Comparison of ENCODE assay signal across 8 cellular contexts in genomic region chr18:48541747-48542108, GRCh38. TPM values are rescaled to one million over a fixed set of nuclear protein-coding genes. Genes with fewer than 3 reads are reported as not detected.
DNase-seq lines count a peak whose midpoint lies in the region; ATAC-seq and TF ChIP-seq lines count a peak whose summit lies in the region.

No MANE protein-coding gene starts in this region.

- CTCF ChIA-PET in activated CD4-positive, alpha-beta memory T cell treated with anti-CD3 and anti-CD28 coated beads, Interleukin-2, amount 10 ng/mL, durations not matched to agents 7 days and 5 days (lab: Charles Lee) = no interaction called here
- CTCF ChIA-PET in activated CD4-positive, alpha-beta memory T cell treated with anti-CD3 and anti-CD28 coated beads for 36 hours (lab: Charles Lee) = no interaction called here

- no peak for DNase-seq in activated CD4-positive, alpha-beta memory T cell treated with anti-CD3 and anti-CD28 coated beads, Interleukin-2, amount 10 ng/mL, durations not matched to agents 7 days and 5 days
- no peak for DNase-seq in activated CD4-positive, alpha-beta memory T cell treated with anti-CD3 and anti-CD28 coated beads for 36 hours
- no peak for DNase-seq in stimulated activated CD8-positive, alpha-beta memory T cell treated with anti-CD3 and anti-CD28 coated beads, Interleukin-4, amount 100 ng/mL, for 48 hours

- no peaks in the 10 kb centered on the region for H3K9me3 ChIP-seq in liver (ENCODE audit: control insufficient read depth in 4 of 4, low read length in 3 of 4)

- peak overlapping the region; percentile 41 for H3K4me3 Mint-ChIP-seq in activated CD4-positive, alpha-beta memory T cell treated with anti-CD3 and anti-CD28 coated beads, Interleukin-2, amount 10 ng/mL, durations not matched to agents 7 days and 5 days
- H3K4me3 Mint-ChIP-seq in activated CD4-positive, alpha-beta memory T cell treated with anti-CD3 and anti-CD28 coated beads for 36 hours = no peak overlapping the region
- peak overlapping the region; percentile 92 to 96 (median 95) for H3K4me3 Mint-ChIP-seq in brain

- H3K9me3 Mint-ChIP-seq in activated CD4-positive, alpha-beta memory T cell treated with anti-CD3 and anti-CD28 coated beads, Interleukin-2, amount 10 ng/mL, durations not matched to agents 7 days and 5 days = no peaks in the 10 kb centered on the region
- H3K9me3 Mint-ChIP-seq in activated CD4-positive, alpha-beta memory T cell treated with anti-CD3 and anti-CD28 coated beads for 36 hours = no peaks in the 10 kb centered on the region
- H3K9me3 Mint-ChIP-seq in brain = no peaks in the 10 kb centered on the region

- H3K4me1 Mint-ChIP-seq in activated CD4-positive, alpha-beta memory T cell treated with anti-CD3 and anti-CD28 coated beads, Interleukin-2, amount 10 ng/mL, durations not matched to agents 7 days and 5 days = peaks cover 19% of the 10 kb centered on the region
- H3K4me1 Mint-ChIP-seq in activated CD4-positive, alpha-beta memory T cell treated with anti-CD3 and anti-CD28 coated beads for 36 hours (ENCODE audit: low read depth) = peaks cover 7% of the 10 kb centered on the region
- peaks cover 58% of the 10 kb centered on the region for H3K4me1 Mint-ChIP-seq in brain

- ATAC-seq in HG03565 (IDR thresholded peaks at IDR 0.05; ENCODE audit: unreplicated experiment) = no peak
- ATAC-seq in GM21526 (IDR thresholded peaks at IDR 0.05; ENCODE audit: low FRiP score, unreplicated experiment) = no peak

- H3K27ac ChIP-seq in liver (ENCODE audit: low read depth in 1 of 2, low read length in 2 of 2) = peak overlapping the region; percentile 87 to 93
- H3K27ac ChIP-seq in temporal lobe (ENCODE audit: low read depth, low read length) = peak overlapping the region; percentile 47

- no peak overlapping the region for H3K27ac Mint-ChIP-seq in activated CD4-positive, alpha-beta memory T cell treated with anti-CD3 and anti-CD28 coated beads, Interleukin-2, amount 10 ng/mL, durations not matched to agents 7 days and 5 days
- H3K27ac Mint-ChIP-seq in activated CD4-positive, alpha-beta memory T cell treated with anti-CD3 and anti-CD28 coated beads for 36 hours = no peak overlapping the region
- H3K27ac Mint-ChIP-seq in brain = peak overlapping the region; percentile 68 to 94 (median 89)

- peaks cover 6 to 33% (median 23%) of the 10 kb centered on the region in 4 donors for H3K4me1 ChIP-seq in liver (ENCODE audit: control insufficient read depth in 4 of 4, insufficient read depth in 4 of 4, low read length in 3 of 4)

- WGBS in liver = 91% methylated on average over 2 of the region's 2 CpGs

- peaks cover 29% of the 10 kb centered on the region for H3K27me3 Mint-ChIP-seq in activated CD4-positive, alpha-beta memory T cell treated with anti-CD3 and anti-CD28 coated beads, Interleukin-2, amount 10 ng/mL, durations not matched to agents 7 days and 5 days
- H3K27me3 Mint-ChIP-seq in activated CD4-positive, alpha-beta memory T cell treated with anti-CD3 and anti-CD28 coated beads for 36 hours = peaks cover 7% of the 10 kb centered on the region
- peaks cover 13% of the 10 kb centered on the region for H3K27me3 Mint-ChIP-seq in brain

- no peaks in the 10 kb centered on the region for H3K36me3 ChIP-seq in liver (ENCODE audit: control insufficient read depth in 4 of 4, insufficient read depth in 3 of 4, low read depth in 1 of 4, low read length in 3 of 4)

- H3K36me3 Mint-ChIP-seq in activated CD4-positive, alpha-beta memory T cell treated with anti-CD3 and anti-CD28 coated beads, Interleukin-2, amount 10 ng/mL, durations not matched to agents 7 days and 5 days (ENCODE audit: low read depth) = no peaks in the 10 kb centered on the region
- no peaks in the 10 kb centered on the region for H3K36me3 Mint-ChIP-seq in activated CD4-positive, alpha-beta memory T cell treated with anti-CD3 and anti-CD28 coated beads for 36 hours
- H3K36me3 Mint-ChIP-seq in brain = peaks cover 4% of the 10 kb centered on the region

- intact Hi-C loops in activated CD4-positive, alpha-beta memory T cell treated with anti-CD3 and anti-CD28 coated beads for 36 hours (cut with micrococcal nuclease) = no loop called here

- peak overlapping the region; percentile 43 to 79 for H3K9ac ChIP-seq in liver (ENCODE audit: low read depth in 1 of 2, low read length in 2 of 2)

- POLR2A ChIA-PET in activated CD4-positive, alpha-beta memory T cell treated with anti-CD3 and anti-CD28 coated beads, Interleukin-2, amount 10 ng/mL, durations not matched to agents 7 days and 5 days (lab: Charles Lee) = no interaction called here
- POLR2A ChIA-PET in activated CD4-positive, alpha-beta memory T cell treated with anti-CD3 and anti-CD28 coated beads for 36 hours (lab: Charles Lee) = no interaction called here

- no peak for TF ChIP-seq RAD21 in liver (IDR thresholded peaks at IDR 0.05)

- peak overlapping the region in 1 of 3 donors; percentile 90 for H3K4me3 ChIP-seq in liver (ENCODE audit: low read depth in 1 of 3, low read length in 3 of 3)

- TF ChIP-seq CTCF in brain (conservative IDR thresholded peaks at IDR 0.05) (no peak), liver (IDR thresholded peaks at IDR 0.05; ENCODE audit: low read depth, low read length, missing input control) (no peak)

- H3K27me3 ChIP-seq in liver (ENCODE audit: control insufficient read depth in 4 of 4, insufficient read depth in 4 of 4, low read length in 3 of 4) = no peaks in the 10 kb centered on the region

TF ChIP-seq in liver, 16 proteins besides CTCF, POLR2A, EP300 and RAD21:
- TF ChIP-seq NR2F2 (IDR thresholded peaks at IDR 0.05) = no peak
- no peak for TF ChIP-seq FOXA2 (IDR thresholded peaks at IDR 0.05)
- no peak for TF ChIP-seq JUND (IDR thresholded peaks at IDR 0.05)
- TF ChIP-seq FOXA1 (IDR thresholded peaks at IDR 0.05) = no peak
- no peak for TF ChIP-seq SP1 (IDR thresholded peaks at IDR 0.05)
- TF ChIP-seq ATF3 (IDR thresholded peaks at IDR 0.05) = no peak
- no peak for TF ChIP-seq TAF1 (conservative IDR thresholded peaks at IDR 0.05)
- TF ChIP-seq GABPA (IDR thresholded peaks at IDR 0.05 in 1 of 2, conservative IDR thresholded peaks at IDR 0.05 in 1 of 2) = no peak
- TF ChIP-seq RXRA (IDR thresholded peaks at IDR 0.05) = no peak
- no peak for TF ChIP-seq YY1 (IDR thresholded peaks at IDR 0.05)
- TF ChIP-seq HNF4G (IDR thresholded peaks at IDR 0.05) = no peak
- TF ChIP-seq EGR1 (IDR thresholded peaks at IDR 0.05; ENCODE audit: low read depth in 2 of 2) = no peak
- no peak for TF ChIP-seq MAX (IDR thresholded peaks at IDR 0.05)
- no peak for TF ChIP-seq ZBTB33 (IDR thresholded peaks at IDR 0.05)
- no peak for TF ChIP-seq REST (IDR thresholded peaks at IDR 0.05)
- TF ChIP-seq HNF4A (conservative IDR thresholded peaks at IDR 0.05) = no peak

RNA-seq across cellular contexts. Expression of gene CTIF, which starts 2.9 kb away (rescaled TPM):
- 1 to 10 TPM; 4.9 to 5.1 TPM for total RNA-seq in activated CD4-positive, alpha-beta memory T cell treated with anti-CD3 and anti-CD28 coated beads, Interleukin-2, amount 10 ng/mL, durations not matched to agents 7 days and 5 days
- total RNA-seq in activated CD4-positive, alpha-beta memory T cell treated with anti-CD3 and anti-CD28 coated beads for 36 hours = 1 to 10 TPM; 4.6 to 5.8 TPM
- polyA plus RNA-seq in brain (ENCODE audit: insufficient read depth, low read depth, low replicate concordance) = 66.2 TPM
- total RNA-seq in liver = 10 to 100 TPM; 10.6 to 26.7 TPM
- 10 to 100 TPM; 11.2 to 13.3 TPM for polyA plus RNA-seq in liver
- total RNA-seq in temporal lobe = 59.0 TPM

Comparison
In these comparisons a context has a peak if more than half of its experiments do, and no peak if none do; other contexts are left out.
1. H3K27ac Mint-ChIP-seq: peak in brain (5 of 5); none in activated CD4-positive, alpha-beta memory T cell treated with anti-CD3 and anti-CD28 coated beads, Interleukin-2, amount 10 ng/mL, durations not matched to agents 7 days and 5 days (single experiment) and activated CD4-positive, alpha-beta memory T cell treated with anti-CD3 and anti-CD28 coated beads for 36 hours (single experiment).